In the genomic region with DNA sequence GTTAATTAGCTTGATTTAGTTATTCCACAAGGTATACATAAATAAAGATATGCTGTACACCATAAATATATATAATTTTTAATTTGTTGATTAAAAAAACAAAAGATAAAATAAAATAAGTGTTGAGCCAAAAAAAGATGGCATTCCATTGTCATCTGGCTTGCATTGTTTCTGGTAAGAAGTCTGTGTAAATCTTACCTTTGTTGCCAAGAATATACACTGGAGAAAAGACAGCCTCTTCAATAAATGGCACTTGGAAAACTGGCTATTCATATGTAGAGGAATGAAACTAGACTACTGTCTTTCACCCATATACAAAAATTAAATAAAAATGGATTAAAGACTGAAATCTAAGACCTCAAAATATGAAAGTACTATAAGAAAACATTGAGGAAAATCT, we compare ENCODE assay signal across 2 cellular contexts.
TF ChIP-seq lines count a peak whose summit lies in the region.

No MANE protein-coding gene starts in this region.

TF ChIP-seq in K562, 482 proteins besides CTCF, POLR2A, EP300 and RAD21 (continued from another document):
- TF ChIP-seq, protein P1, sequence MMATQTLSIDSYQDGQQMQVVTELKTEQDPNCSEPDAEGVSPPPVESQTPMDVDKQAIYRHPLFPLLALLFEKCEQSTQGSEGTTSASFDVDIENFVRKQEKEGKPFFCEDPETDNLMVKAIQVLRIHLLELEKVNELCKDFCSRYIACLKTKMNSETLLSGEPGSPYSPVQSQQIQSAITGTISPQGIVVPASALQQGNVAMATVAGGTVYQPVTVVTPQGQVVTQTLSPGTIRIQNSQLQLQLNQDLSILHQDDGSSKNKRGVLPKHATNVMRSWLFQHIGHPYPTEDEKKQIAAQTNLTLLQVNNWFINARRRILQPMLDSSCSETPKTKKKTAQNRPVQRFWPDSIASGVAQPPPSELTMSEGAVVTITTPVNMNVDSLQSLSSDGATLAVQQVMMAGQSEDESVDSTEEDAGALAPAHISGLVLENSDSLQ (IDR thresholded peaks at IDR 0.05), result no peak
- TF ChIP-seq CBX3 (IDR thresholded peaks at IDR 0.05; ENCODE audit: borderline replicate concordance in 1 of 2, low read length in 2 of 2), result peak in 1 of 2 experiments; percentile 92; a peak in 2 of 3 replicates
- TF ChIP-seq TRIM28 (IDR thresholded peaks at IDR 0.05), result peak; percentile 87
- TF ChIP-seq CBX5 (IDR thresholded peaks at IDR 0.05; ENCODE audit: borderline replicate concordance, low read depth), result peak; percentile 93
- TF ChIP-seq, protein P2, sequence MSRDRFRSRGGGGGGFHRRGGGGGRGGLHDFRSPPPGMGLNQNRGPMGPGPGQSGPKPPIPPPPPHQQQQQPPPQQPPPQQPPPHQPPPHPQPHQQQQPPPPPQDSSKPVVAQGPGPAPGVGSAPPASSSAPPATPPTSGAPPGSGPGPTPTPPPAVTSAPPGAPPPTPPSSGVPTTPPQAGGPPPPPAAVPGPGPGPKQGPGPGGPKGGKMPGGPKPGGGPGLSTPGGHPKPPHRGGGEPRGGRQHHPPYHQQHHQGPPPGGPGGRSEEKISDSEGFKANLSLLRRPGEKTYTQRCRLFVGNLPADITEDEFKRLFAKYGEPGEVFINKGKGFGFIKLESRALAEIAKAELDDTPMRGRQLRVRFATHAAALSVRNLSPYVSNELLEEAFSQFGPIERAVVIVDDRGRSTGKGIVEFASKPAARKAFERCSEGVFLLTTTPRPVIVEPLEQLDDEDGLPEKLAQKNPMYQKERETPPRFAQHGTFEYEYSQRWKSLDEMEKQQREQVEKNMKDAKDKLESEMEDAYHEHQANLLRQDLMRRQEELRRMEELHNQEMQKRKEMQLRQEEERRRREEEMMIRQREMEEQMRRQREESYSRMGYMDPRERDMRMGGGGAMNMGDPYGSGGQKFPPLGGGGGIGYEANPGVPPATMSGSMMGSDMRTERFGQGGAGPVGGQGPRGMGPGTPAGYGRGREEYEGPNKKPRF (IDR thresholded peaks at IDR 0.05; ENCODE audit: low read depth, low read length), result no peak

TF ChIP-seq in SK-N-SH treated with all-trans-retinoic acid at 6 μM for 48 hours, 23 proteins besides CTCF, POLR2A, EP300 and RAD21:
- TF ChIP-seq, protein P3, sequence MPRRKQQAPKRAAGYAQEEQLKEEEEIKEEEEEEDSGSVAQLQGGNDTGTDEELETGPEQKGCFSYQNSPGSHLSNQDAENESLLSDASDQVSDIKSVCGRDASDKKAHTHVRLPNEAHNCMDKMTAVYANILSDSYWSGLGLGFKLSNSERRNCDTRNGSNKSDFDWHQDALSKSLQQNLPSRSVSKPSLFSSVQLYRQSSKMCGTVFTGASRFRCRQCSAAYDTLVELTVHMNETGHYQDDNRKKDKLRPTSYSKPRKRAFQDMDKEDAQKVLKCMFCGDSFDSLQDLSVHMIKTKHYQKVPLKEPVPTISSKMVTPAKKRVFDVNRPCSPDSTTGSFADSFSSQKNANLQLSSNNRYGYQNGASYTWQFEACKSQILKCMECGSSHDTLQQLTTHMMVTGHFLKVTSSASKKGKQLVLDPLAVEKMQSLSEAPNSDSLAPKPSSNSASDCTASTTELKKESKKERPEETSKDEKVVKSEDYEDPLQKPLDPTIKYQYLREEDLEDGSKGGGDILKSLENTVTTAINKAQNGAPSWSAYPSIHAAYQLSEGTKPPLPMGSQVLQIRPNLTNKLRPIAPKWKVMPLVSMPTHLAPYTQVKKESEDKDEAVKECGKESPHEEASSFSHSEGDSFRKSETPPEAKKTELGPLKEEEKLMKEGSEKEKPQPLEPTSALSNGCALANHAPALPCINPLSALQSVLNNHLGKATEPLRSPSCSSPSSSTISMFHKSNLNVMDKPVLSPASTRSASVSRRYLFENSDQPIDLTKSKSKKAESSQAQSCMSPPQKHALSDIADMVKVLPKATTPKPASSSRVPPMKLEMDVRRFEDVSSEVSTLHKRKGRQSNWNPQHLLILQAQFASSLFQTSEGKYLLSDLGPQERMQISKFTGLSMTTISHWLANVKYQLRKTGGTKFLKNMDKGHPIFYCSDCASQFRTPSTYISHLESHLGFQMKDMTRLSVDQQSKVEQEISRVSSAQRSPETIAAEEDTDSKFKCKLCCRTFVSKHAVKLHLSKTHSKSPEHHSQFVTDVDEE (CRISPR knock-in tag; IDR thresholded peaks at IDR 0.05), result no peak
- TF ChIP-seq OSR1 (CRISPR knock-in tag; IDR thresholded peaks at IDR 0.05) (no peak), ESRRG (CRISPR knock-in tag; IDR thresholded peaks at IDR 0.05) (no peak), SNAI2 (CRISPR knock-in tag; IDR thresholded peaks at IDR 0.05) (no peak), ZNF565 (CRISPR knock-in tag; conservative IDR thresholded peaks at IDR 0.05; ENCODE audit: low read depth) (no peak), BACH2 (CRISPR knock-in tag; IDR thresholded peaks at IDR 0.05; ENCODE audit: borderline replicate concordance) (no peak), ZC3H10 (CRISPR knock-in tag; IDR thresholded peaks at IDR 0.05) (no peak), ARNTL (CRISPR knock-in tag; IDR thresholded peaks at IDR 0.05; ENCODE audit: borderline replicate concordance, low read depth) (no peak), ZFP30 (CRISPR knock-in tag; IDR thresholded peaks at IDR 0.05) (no peak), GLIS3 (CRISPR knock-in tag; IDR thresholded peaks at IDR 0.05) (no peak), ZNF70 (CRISPR knock-in tag; IDR thresholded peaks at IDR 0.05) (no peak), ZFP3 (CRISPR knock-in tag; IDR thresholded peaks at IDR 0.05) (no peak), ISL1 (CRISPR knock-in tag; IDR thresholded peaks at IDR 0.05) (no peak), TOX (CRISPR knock-in tag; IDR thresholded peaks at IDR 0.05; ENCODE audit: borderline replicate concordance) (no peak)
- TF ChIP-seq, protein P4, sequence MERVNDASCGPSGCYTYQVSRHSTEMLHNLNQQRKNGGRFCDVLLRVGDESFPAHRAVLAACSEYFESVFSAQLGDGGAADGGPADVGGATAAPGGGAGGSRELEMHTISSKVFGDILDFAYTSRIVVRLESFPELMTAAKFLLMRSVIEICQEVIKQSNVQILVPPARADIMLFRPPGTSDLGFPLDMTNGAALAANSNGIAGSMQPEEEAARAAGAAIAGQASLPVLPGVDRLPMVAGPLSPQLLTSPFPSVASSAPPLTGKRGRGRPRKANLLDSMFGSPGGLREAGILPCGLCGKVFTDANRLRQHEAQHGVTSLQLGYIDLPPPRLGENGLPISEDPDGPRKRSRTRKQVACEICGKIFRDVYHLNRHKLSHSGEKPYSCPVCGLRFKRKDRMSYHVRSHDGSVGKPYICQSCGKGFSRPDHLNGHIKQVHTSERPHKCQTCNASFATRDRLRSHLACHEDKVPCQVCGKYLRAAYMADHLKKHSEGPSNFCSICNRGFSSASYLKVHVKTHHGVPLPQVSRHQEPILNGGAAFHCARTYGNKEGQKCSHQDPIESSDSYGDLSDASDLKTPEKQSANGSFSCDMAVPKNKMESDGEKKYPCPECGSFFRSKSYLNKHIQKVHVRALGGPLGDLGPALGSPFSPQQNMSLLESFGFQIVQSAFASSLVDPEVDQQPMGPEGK (CRISPR knock-in tag; IDR thresholded peaks at IDR 0.05; ENCODE audit: borderline replicate concordance), result no peak
- TF ChIP-seq, protein P5, sequence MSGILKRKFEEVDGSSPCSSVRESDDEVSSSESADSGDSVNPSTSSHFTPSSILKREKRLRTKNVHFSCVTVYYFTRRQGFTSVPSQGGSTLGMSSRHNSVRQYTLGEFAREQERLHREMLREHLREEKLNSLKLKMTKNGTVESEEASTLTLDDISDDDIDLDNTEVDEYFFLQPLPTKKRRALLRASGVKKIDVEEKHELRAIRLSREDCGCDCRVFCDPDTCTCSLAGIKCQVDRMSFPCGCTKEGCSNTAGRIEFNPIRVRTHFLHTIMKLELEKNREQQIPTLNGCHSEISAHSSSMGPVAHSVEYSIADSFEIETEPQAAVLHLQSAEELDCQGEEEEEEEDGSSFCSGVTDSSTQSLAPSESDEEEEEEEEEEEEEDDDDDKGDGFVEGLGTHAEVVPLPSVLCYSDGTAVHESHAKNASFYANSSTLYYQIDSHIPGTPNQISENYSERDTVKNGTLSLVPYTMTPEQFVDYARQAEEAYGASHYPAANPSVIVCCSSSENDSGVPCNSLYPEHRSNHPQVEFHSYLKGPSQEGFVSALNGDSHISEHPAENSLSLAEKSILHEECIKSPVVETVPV (CRISPR knock-in tag; IDR thresholded peaks at IDR 0.05), result no peak
- TF ChIP-seq, protein P6, sequence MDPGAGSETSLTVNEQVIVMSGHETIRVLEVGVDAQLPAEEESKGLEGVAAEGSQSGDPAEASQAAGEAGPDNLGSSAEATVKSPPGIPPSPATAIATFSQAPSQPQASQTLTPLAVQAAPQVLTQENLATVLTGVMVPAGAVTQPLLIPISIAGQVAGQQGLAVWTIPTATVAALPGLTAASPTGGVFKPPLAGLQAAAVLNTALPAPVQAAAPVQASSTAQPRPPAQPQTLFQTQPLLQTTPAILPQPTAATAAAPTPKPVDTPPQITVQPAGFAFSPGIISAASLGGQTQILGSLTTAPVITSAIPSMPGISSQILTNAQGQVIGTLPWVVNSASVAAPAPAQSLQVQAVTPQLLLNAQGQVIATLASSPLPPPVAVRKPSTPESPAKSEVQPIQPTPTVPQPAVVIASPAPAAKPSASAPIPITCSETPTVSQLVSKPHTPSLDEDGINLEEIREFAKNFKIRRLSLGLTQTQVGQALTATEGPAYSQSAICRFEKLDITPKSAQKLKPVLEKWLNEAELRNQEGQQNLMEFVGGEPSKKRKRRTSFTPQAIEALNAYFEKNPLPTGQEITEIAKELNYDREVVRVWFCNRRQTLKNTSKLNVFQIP (CRISPR knock-in tag; IDR thresholded peaks at IDR 0.05; ENCODE audit: borderline replicate concordance, low read depth), result no peak
